Comparison of ENCODE assay signal across 1 cellular context in genomic region chr6:30508890-30509736, GRCh38.
A peak's percentile ranks its signal among the peaks of the same experiment; 100 is the strongest.
TF ChIP-seq lines count a peak whose summit lies in the region.

No MANE protein-coding gene starts in this region.

TF ChIP-seq in K562, 482 proteins besides CTCF, POLR2A, EP300 and RAD21 (continued from another document and continues in another):
- TF ChIP-seq, protein P1, sequence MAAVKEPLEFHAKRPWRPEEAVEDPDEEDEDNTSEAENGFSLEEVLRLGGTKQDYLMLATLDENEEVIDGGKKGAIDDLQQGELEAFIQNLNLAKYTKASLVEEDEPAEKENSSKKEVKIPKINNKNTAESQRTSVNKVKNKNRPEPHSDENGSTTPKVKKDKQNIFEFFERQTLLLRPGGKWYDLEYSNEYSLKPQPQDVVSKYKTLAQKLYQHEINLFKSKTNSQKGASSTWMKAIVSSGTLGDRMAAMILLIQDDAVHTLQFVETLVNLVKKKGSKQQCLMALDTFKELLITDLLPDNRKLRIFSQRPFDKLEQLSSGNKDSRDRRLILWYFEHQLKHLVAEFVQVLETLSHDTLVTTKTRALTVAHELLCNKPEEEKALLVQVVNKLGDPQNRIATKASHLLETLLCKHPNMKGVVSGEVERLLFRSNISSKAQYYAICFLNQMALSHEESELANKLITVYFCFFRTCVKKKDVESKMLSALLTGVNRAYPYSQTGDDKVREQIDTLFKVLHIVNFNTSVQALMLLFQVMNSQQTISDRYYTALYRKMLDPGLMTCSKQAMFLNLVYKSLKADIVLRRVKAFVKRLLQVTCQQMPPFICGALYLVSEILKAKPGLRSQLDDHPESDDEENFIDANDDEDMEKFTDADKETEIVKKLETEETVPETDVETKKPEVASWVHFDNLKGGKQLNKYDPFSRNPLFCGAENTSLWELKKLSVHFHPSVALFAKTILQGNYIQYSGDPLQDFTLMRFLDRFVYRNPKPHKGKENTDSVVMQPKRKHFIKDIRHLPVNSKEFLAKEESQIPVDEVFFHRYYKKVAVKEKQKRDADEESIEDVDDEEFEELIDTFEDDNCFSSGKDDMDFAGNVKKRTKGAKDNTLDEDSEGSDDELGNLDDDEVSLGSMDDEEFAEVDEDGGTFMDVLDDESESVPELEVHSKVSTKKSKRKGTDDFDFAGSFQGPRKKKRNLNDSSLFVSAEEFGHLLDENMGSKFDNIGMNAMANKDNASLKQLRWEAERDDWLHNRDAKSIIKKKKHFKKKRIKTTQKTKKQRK (IDR thresholded peaks at IDR 0.05; ENCODE audit: borderline replicate concordance, low read depth, low read length) = no peak
- no peak for TF ChIP-seq XRCC5 (IDR thresholded peaks at IDR 0.05; ENCODE audit: low read depth, low read length)
- no peak for TF ChIP-seq SMAD3 (CRISPR knock-in tag; conservative IDR thresholded peaks at IDR 0.05)
- TF ChIP-seq THRAP3 (IDR thresholded peaks at IDR 0.05; ENCODE audit: borderline replicate concordance) = no peak
- no peak for TF ChIP-seq MCM2 (IDR thresholded peaks at IDR 0.05; ENCODE audit: low read depth)
- TF ChIP-seq MIER1 (IDR thresholded peaks at IDR 0.05; ENCODE audit: low read depth) = no peak
- TF ChIP-seq CHD1 (IDR thresholded peaks at IDR 0.05; ENCODE audit: low read length) = no peak
- no peak for TF ChIP-seq HBP1 (CRISPR knock-in tag; IDR thresholded peaks at IDR 0.05)
- TF ChIP-seq, protein P2, sequence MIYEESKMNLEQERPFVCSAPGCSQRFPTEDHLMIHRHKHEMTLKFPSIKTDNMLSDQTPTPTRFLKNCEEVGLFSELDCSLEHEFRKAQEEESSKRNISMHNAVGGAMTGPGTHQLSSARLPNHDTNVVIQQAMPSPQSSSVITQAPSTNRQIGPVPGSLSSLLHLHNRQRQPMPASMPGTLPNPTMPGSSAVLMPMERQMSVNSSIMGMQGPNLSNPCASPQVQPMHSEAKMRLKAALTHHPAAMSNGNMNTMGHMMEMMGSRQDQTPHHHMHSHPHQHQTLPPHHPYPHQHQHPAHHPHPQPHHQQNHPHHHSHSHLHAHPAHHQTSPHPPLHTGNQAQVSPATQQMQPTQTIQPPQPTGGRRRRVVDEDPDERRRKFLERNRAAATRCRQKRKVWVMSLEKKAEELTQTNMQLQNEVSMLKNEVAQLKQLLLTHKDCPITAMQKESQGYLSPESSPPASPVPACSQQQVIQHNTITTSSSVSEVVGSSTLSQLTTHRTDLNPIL (CRISPR knock-in tag; IDR thresholded peaks at IDR 0.05) = no peak
- no peak for TF ChIP-seq ZC3H11A (IDR thresholded peaks at IDR 0.05; ENCODE audit: low read depth, low read length)
- TF ChIP-seq ZBTB9 (CRISPR knock-in tag; IDR thresholded peaks at IDR 0.05) = 0 out of 2 replicates have a peak, but pooled peaks have one; percentile 43
- no peak for TF ChIP-seq RBBP5 (IDR thresholded peaks at IDR 0.05; ENCODE audit: borderline replicate concordance, insufficient read depth, low read length, poor library complexity, severe bottlenecking)
- TF ChIP-seq NR1H2 (CRISPR knock-in tag; IDR thresholded peaks at IDR 0.05) = no peak
- TF ChIP-seq, protein P3, sequence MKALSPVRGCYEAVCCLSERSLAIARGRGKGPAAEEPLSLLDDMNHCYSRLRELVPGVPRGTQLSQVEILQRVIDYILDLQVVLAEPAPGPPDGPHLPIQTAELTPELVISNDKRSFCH (CRISPR knock-in tag; IDR thresholded peaks at IDR 0.05) = no peak
- TF ChIP-seq, protein P3 (tag; IDR thresholded peaks at IDR 0.05) = 0 out of 2 replicates have a peak, but pooled peaks have one; percentile 29
- no peak for TF ChIP-seq PKNOX1 (IDR thresholded peaks at IDR 0.05)
- no peak for TF ChIP-seq ZNF274 (IDR thresholded peaks at IDR 0.05; ENCODE audit: borderline replicate concordance, low read depth, low read length)
- TF ChIP-seq LEF1 (IDR thresholded peaks at IDR 0.05) = peak; percentile 68; the same call in 1 of the 2 replicates
- TF ChIP-seq HMG20A (CRISPR knock-in tag; conservative IDR thresholded peaks at IDR 0.05) = no peak
- TF ChIP-seq TOE1 (IDR thresholded peaks at IDR 0.05; ENCODE audit: borderline replicate concordance) = no peak
- TF ChIP-seq TOE1 (CRISPR knock-in tag; IDR thresholded peaks at IDR 0.05; ENCODE audit: borderline replicate concordance, low read depth) = no peak
- TF ChIP-seq NCOA6 (IDR thresholded peaks at IDR 0.05) = no peak
- no peak for TF ChIP-seq HNRNPUL1 (IDR thresholded peaks at IDR 0.05; ENCODE audit: low read length)
- no peak for TF ChIP-seq CAMTA2 (CRISPR knock-in tag; conservative IDR thresholded peaks at IDR 0.05)
- TF ChIP-seq ZNF764 (CRISPR knock-in tag; IDR thresholded peaks at IDR 0.05; ENCODE audit: low read depth) = no peak
- TF ChIP-seq NFE2L1 (tag; IDR thresholded peaks at IDR 0.05; ENCODE audit: borderline replicate concordance, low read depth) = no peak
- TF ChIP-seq CREM (IDR thresholded peaks at IDR 0.05; ENCODE audit: low read depth) = 0 out of 2 replicates have a peak, but pooled peaks have one; percentile 7
- TF ChIP-seq EP400 (IDR thresholded peaks at IDR 0.05) = no peak
- TF ChIP-seq COPS2 (conservative IDR thresholded peaks at IDR 0.05) = no peak
- TF ChIP-seq GTF2E2 (tag; IDR thresholded peaks at IDR 0.05) = 0 out of 2 replicates have a peak, but pooled peaks have one; percentile 8
- no peak for TF ChIP-seq EGR1 (conservative IDR thresholded peaks at IDR 0.05)
- TF ChIP-seq PRPF4 (IDR thresholded peaks at IDR 0.05; ENCODE audit: insufficient read depth, low read depth, low read length, poor library complexity, severe bottlenecking) = no peak
- no peak for TF ChIP-seq WHSC1 (IDR thresholded peaks at IDR 0.05; ENCODE audit: low read length)
- TF ChIP-seq ARID4B (CRISPR knock-in tag; IDR thresholded peaks at IDR 0.05) = no peak
- no peak for TF ChIP-seq ZNF354B (CRISPR knock-in tag; IDR thresholded peaks at IDR 0.05)
- no peak for TF ChIP-seq ZFPM2 (CRISPR knock-in tag; IDR thresholded peaks at IDR 0.05)
- no peak for TF ChIP-seq MAFK (IDR thresholded peaks at IDR 0.05; ENCODE audit: low read length)
- TF ChIP-seq ETS1 (conservative IDR thresholded peaks at IDR 0.05; ENCODE audit: control insufficient read depth, low read depth, low read length) = no peak
- TF ChIP-seq ZNF175 (CRISPR knock-in tag; IDR thresholded peaks at IDR 0.05; ENCODE audit: low read depth) = peak; percentile 84
- TF ChIP-seq ZBTB1 (CRISPR knock-in tag; IDR thresholded peaks at IDR 0.05; ENCODE audit: borderline replicate concordance, low read depth) = no peak
- no peak for TF ChIP-seq ZBTB34 (CRISPR knock-in tag; IDR thresholded peaks at IDR 0.05)
- TF ChIP-seq PRMT5 (CRISPR knock-in tag; IDR thresholded peaks at IDR 0.05) = no peak
- TF ChIP-seq PHF20 (IDR thresholded peaks at IDR 0.05; ENCODE audit: partially characterized antibody) = no peak
- peak; percentile 42; the same call in 1 of the 2 replicates for TF ChIP-seq POLR2H (tag; IDR thresholded peaks at IDR 0.05; ENCODE audit: low read depth)
- no peak for TF ChIP-seq KLF10 (CRISPR knock-in tag; IDR thresholded peaks at IDR 0.05)
- no peak for TF ChIP-seq CHD4 (IDR thresholded peaks at IDR 0.05; ENCODE audit: insufficient read depth, insufficient replicate concordance, low read depth, low read length, poor library complexity, severe bottlenecking)
- no peak for TF ChIP-seq NR2F6 (CRISPR knock-in tag; IDR thresholded peaks at IDR 0.05)
- TF ChIP-seq SMAD1 (IDR thresholded peaks at IDR 0.05; ENCODE audit: low read depth, low read length, partially characterized antibody) = no peak
- no peak for TF ChIP-seq TRIM25 (IDR thresholded peaks at IDR 0.05; ENCODE audit: borderline replicate concordance)
- TF ChIP-seq GATA2 (CRISPR knock-in tag; IDR thresholded peaks at IDR 0.05) = no peak
- peak; percentile 70; the same call in 1 of the 2 replicates for TF ChIP-seq BACH1 (tag; IDR thresholded peaks at IDR 0.05)
- no peak for TF ChIP-seq ZNF780A (CRISPR knock-in tag; IDR thresholded peaks at IDR 0.05)
- TF ChIP-seq FOXJ3 (CRISPR knock-in tag; IDR thresholded peaks at IDR 0.05) = no peak
